Comparison of ENCODE assay signal across 18 cellular contexts in genomic region chr6:168782211-168782729, GRCh38.
DNase-seq lines count a peak whose midpoint lies in the region; ATAC-seq, FAIRE-seq and TF ChIP-seq lines count a peak whose summit lies in the region.
"Had no signal": no experiment of that assay in that cellular context is flagged by ENCODE, and none has a peak within 500 bp of the region (broad histone marks: within the 10 kb centered on the region; RNA-seq: fewer than 3 reads in every experiment).

No MANE protein-coding gene starts in this region.

- no TSS peak for BruUV-seq in HepG2 (replicated peaks; lab: Mats Ljungman, UMichigan)

- no peak overlapping the region for H3K27ac Mint-ChIP-seq in activated CD8-positive, alpha-beta T cell treated with anti-CD3 and anti-CD28 coated beads for 36 hours
- H3K27ac Mint-ChIP-seq: B cell had no signal

- no peak for TF ChIP-seq RAD21 in HepG2 (CRISPR knock-in tag; IDR thresholded peaks at IDR 0.05)

- H3K27me3 ChIP-seq in HepG2 (ENCODE audit: control insufficient read depth in 1 of 2, insufficient read depth in 2 of 2, low read length in 2 of 2), result peaks cover 13 to 58% of the 10 kb centered on the region in 2 experiments
- no peaks in the 10 kb centered on the region for H3K27me3 ChIP-seq in right lobe of liver
- no peaks in the 10 kb centered on the region for H3K27me3 ChIP-seq in esophagus muscularis mucosa
- H3K27me3 ChIP-seq in trophoblast cell (ENCODE audit: insufficient read depth, low read length), result no peaks in the 10 kb centered on the region

- H4K20me1 ChIP-seq in HepG2 (ENCODE audit: insufficient read depth, low read length), result no peaks in the 10 kb centered on the region

- no peaks in the 10 kb centered on the region for H3K4me1 Mint-ChIP-seq in activated CD8-positive, alpha-beta T cell treated with anti-CD3 and anti-CD28 coated beads for 36 hours (ENCODE audit: low read depth)
- H3K4me1 Mint-ChIP-seq: B cell had no signal

- intact Hi-C loops in HepG2 (cut with micrococcal nuclease; ENCODE audit: unreplicated experiment), result no loop called here
- intact Hi-C loops in right lobe of liver (cut with DNase I), result no loop called here
- intact Hi-C loops in esophagus muscularis mucosa (cut with DNase I), result no loop called here
- intact Hi-C loops in activated CD8-positive, alpha-beta T cell treated with anti-CD3 and anti-CD28 coated beads for 36 hours (cut with micrococcal nuclease), result no loop called here

- H3K18ac ChIP-seq in trophoblast cell (ENCODE audit: low read length), result no peak overlapping the region

- H3K27ac ChIP-seq in HepG2 (ENCODE audit: extremely low read length, insufficient read depth, low read length) (no peak overlapping the region), right lobe of liver (no peak overlapping the region), esophagus muscularis mucosa (replicated peaks in 1 of 4) (peak overlapping the region in 1 of 4 donors; percentile 28), trophoblast cell (ENCODE audit: low read depth, low read length) (peak overlapping the region; percentile 8)

- no peak for TF ChIP-seq POLR2A in HepG2 (IDR thresholded peaks at IDR 0.05; ENCODE audit: insufficient read depth in 1 of 2, low read depth in 2 of 2, low read length in 2 of 2)
- TF ChIP-seq POLR2A in right lobe of liver (IDR thresholded peaks at IDR 0.05), result no peak
- no peak for TF ChIP-seq POLR2A in esophagus muscularis mucosa (IDR thresholded peaks at IDR 0.05; ENCODE audit: low read depth)

- no peaks in the 10 kb centered on the region for H3K36me3 Mint-ChIP-seq in activated CD8-positive, alpha-beta T cell treated with anti-CD3 and anti-CD28 coated beads for 36 hours (ENCODE audit: low read depth)

- H2AFZ ChIP-seq in HepG2 (ENCODE audit: low read length), result no peak overlapping the region
- no peak overlapping the region for H2AFZ ChIP-seq in trophoblast cell (ENCODE audit: insufficient read depth, low read length, poor library complexity)

- H3K4me2 ChIP-seq in HepG2 (ENCODE audit: low read depth, low read length), result no peak overlapping the region
- H3K4me2 ChIP-seq in trophoblast cell (ENCODE audit: low read length), result no peak overlapping the region

- H2AK5ac ChIP-seq in trophoblast cell (ENCODE audit: low read length), result no peak overlapping the region

- in situ Hi-C loops in HepG2 (cut with HindIII; ENCODE audit: extremely low pct_ligation_motif_present, low pct_unique_long_range_greater_than_20kb), result no loop called here

- peak overlapping the region; percentile 1 for H2BK120ac ChIP-seq in trophoblast cell (ENCODE audit: insufficient read depth, low read length, poor library complexity)

- CTCF ChIA-PET in HepG2 (lab: Yijun Ruan, JAX; ENCODE audit: low intra/inter-chr PET ratio, low total read pairs), result no interaction called here
- CTCF ChIA-PET in activated CD8-positive, alpha-beta T cell treated with anti-CD3 and anti-CD28 coated beads for 36 hours (lab: Charles Lee), result no interaction called here

- WGBS in HepG2 (ENCODE audit: low lambda C conversion rate), result 18% methylated on average over 16 of the region's 17 CpGs
- 45% methylated on average over 9 of the region's 17 CpGs for WGBS in right lobe of liver (ENCODE audit: insufficient coverage, low coverage, low lambda C conversion rate, missing lambda C conversion rate)
- WGBS in esophagus muscularis mucosa, result 65% methylated on average over 11 of the region's 17 CpGs
- no CpG with 5 or more reads among the region's 17 CpGs for WGBS in trophoblast cell (ENCODE audit: extremely low coverage, insufficient coverage, insufficient read length)

- peak overlapping the region; percentile 5 for H2BK12ac ChIP-seq in trophoblast cell (ENCODE audit: low read length)

- no peaks in the 10 kb centered on the region for H3K36me3 ChIP-seq in HepG2 (replicated peaks in 1 of 2; ENCODE audit: control insufficient read depth in 1 of 2, insufficient read depth in 2 of 2, low read length in 2 of 2)
- no peaks in the 10 kb centered on the region for H3K36me3 ChIP-seq in right lobe of liver
- H3K36me3 ChIP-seq in esophagus muscularis mucosa, result no peaks in the 10 kb centered on the region
- H3K36me3 ChIP-seq in trophoblast cell (ENCODE audit: control insufficient read depth in 1 of 2, insufficient read depth in 2 of 2, low read length in 2 of 2), result no peaks in the 10 kb centered on the region

- H3K23ac ChIP-seq in trophoblast cell (ENCODE audit: low read length), result no peak overlapping the region

- DNase-seq in HepG2 (ENCODE audit: low spot score) (no peak), right lobe of liver (no peak), esophagus muscularis mucosa (ENCODE audit: extremely low spot score) (peak; percentile 91), trophoblast cell (no peak), GF-D8 (lab: John Stamatoyannopoulos, UW) (no peak), HT-29 (ENCODE audit: low spot score) (no peak)
- no peak for DNase-seq in activated CD8-positive, alpha-beta T cell treated with anti-CD3 and anti-CD28 coated beads for 36 hours
- DNase-seq: DMS 273 treated with DMSO at 0.1 percent for 48 hours, DND-41, GOT3, NCI-H1436, NCI-H2081 treated with DMSO at 0.1 percent for 48 hours, NCI-H446 treated with DMSO at 0.1 percent for 48 hours, NCI-H748 treated with DMSO at 0.1 percent for 48 hours, OCI-M1, Right ventricle myocardium superior had no signal

- H3K79me1 ChIP-seq in trophoblast cell (ENCODE audit: low read length), result peaks cover 4% of the 10 kb centered on the region

- H3K4ac ChIP-seq in trophoblast cell (ENCODE audit: low read depth, low read length), result no peak overlapping the region

- H3K9me3 ChIP-seq in HepG2 (ENCODE audit: low read length) (peaks cover 6% of the 10 kb centered on the region; the same call in 1 of the 2 replicates), right lobe of liver (no peaks in the 10 kb centered on the region), esophagus muscularis mucosa (no peaks in the 10 kb centered on the region), trophoblast cell (ENCODE audit: insufficient read depth, low read depth, low read length) (peaks cover 4% of the 10 kb centered on the region)

- H3K4me3 ChIP-seq in HepG2 (replicated peaks in 1 of 3; ENCODE audit: insufficient read depth in 1 of 3, low read depth in 2 of 3, low read length in 3 of 3) (no peak overlapping the region), right lobe of liver (no peak overlapping the region), esophagus muscularis mucosa (no peak overlapping the region), trophoblast cell (ENCODE audit: low read depth, low read length) (no peak overlapping the region)

- H3K27me3 Mint-ChIP-seq in activated CD8-positive, alpha-beta T cell treated with anti-CD3 and anti-CD28 coated beads for 36 hours, result peaks cover 6% of the 10 kb centered on the region
- H3K27me3 Mint-ChIP-seq: B cell had no signal

- TF ChIP-seq CTCF in HepG2 (CRISPR knock-in tag; IDR thresholded peaks at IDR 0.05), result no peak
- TF ChIP-seq CTCF in right lobe of liver (IDR thresholded peaks at IDR 0.05), result no peak
- TF ChIP-seq CTCF in esophagus muscularis mucosa (IDR thresholded peaks at IDR 0.05), result no peak
- no peak for TF ChIP-seq CTCF in activated CD8-positive, alpha-beta T cell treated with anti-CD3 and anti-CD28 coated beads for 36 hours (IDR thresholded peaks at IDR 0.05)

- no peak overlapping the region for H3K4me3 Mint-ChIP-seq in activated CD8-positive, alpha-beta T cell treated with anti-CD3 and anti-CD28 coated beads for 36 hours
- H3K4me3 Mint-ChIP-seq: B cell had no signal

- H4K12ac ChIP-seq in trophoblast cell (ENCODE audit: low read depth, low read length), result no peak overlapping the region

- H3K4me1 ChIP-seq in HepG2 (ENCODE audit: insufficient read depth, low read length) (no peaks in the 10 kb centered on the region), right lobe of liver (no peaks in the 10 kb centered on the region), esophagus muscularis mucosa (peaks cover 0 to 45% (median 26%) of the 10 kb centered on the region in 4 donors), trophoblast cell (ENCODE audit: control insufficient read depth in 1 of 2, insufficient read depth in 2 of 2, low read length in 2 of 2) (peaks cover 13 to 18% of the 10 kb centered on the region in 2 experiments)

- H2BK5ac ChIP-seq in trophoblast cell (ENCODE audit: low read depth, low read length, poor library complexity), result no peak overlapping the region

- no peak for TF ChIP-seq EP300 in HepG2 (IDR thresholded peaks at IDR 0.05; ENCODE audit: low read depth in 2 of 2, low read length in 2 of 2)
- TF ChIP-seq EP300 in HepG2 (CRISPR knock-in tag; IDR thresholded peaks at IDR 0.05; ENCODE audit: borderline replicate concordance), result no peak
- TF ChIP-seq EP300 in esophagus muscularis mucosa (IDR thresholded peaks at IDR 0.05), result no peak

- H3K9ac ChIP-seq in HepG2 (ENCODE audit: insufficient read depth, low read depth, low read length), result no peak overlapping the region
- no peak overlapping the region for H3K9ac ChIP-seq in trophoblast cell (ENCODE audit: low read length)

- ATAC-seq in HepG2 (peak; percentile 51; the same call in 2 of the 3 replicates), right lobe of liver (no peak), HG03097 (IDR thresholded peaks at IDR 0.05; ENCODE audit: low FRiP score, unreplicated experiment) (no peak)
- no peak for ATAC-seq in activated CD8-positive, alpha-beta T cell treated with anti-CD3 and anti-CD28 coated beads for 36 hours

- FAIRE-seq in HepG2 (lab: Jason Lieb, UNC), result no peak

- H4K8ac ChIP-seq in trophoblast cell (ENCODE audit: low read depth, low read length), result no peak overlapping the region

- peak overlapping the region; percentile 77 for H4K91ac ChIP-seq in trophoblast cell (ENCODE audit: low read depth, low read length)

- peak overlapping the region; percentile 12 for H3K14ac ChIP-seq in trophoblast cell (ENCODE audit: low read length)

- H3K79me2 ChIP-seq in HepG2 (ENCODE audit: insufficient read depth, low read length), result no peaks in the 10 kb centered on the region
- H3K79me2 ChIP-seq in trophoblast cell (ENCODE audit: control insufficient read depth, insufficient read depth, low read length, poor library complexity), result no peaks in the 10 kb centered on the region

- POLR2A ChIA-PET in HepG2 (lab: Yijun Ruan, JAX), result no interaction called here
- POLR2A ChIA-PET in activated CD8-positive, alpha-beta T cell treated with anti-CD3 and anti-CD28 coated beads for 36 hours (lab: Charles Lee), result no interaction called here

- H3K9me3 Mint-ChIP-seq in activated CD8-positive, alpha-beta T cell treated with anti-CD3 and anti-CD28 coated beads for 36 hours, result no peaks in the 10 kb centered on the region

TF ChIP-seq in HepG2, 621 proteins besides CTCF, POLR2A, EP300 and RAD21:
- TF ChIP-seq ZNF768 (CRISPR knock-in tag; IDR thresholded peaks at IDR 0.05) (peak; percentile 39; the same call in 1 of the 2 replicates), ZNF75D (CRISPR knock-in tag; IDR thresholded peaks at IDR 0.05; ENCODE audit: borderline replicate concordance) (no peak)
